In genomic region chr12:89040146-89040964, GRCh38 we compare ENCODE assay signal across 8 cellular contexts.
DNase-seq lines count a peak whose midpoint lies in the region; ATAC-seq and TF ChIP-seq lines count a peak whose summit lies in the region.

No MANE protein-coding gene starts in this region.

- H3K4me3 Mint-ChIP-seq in activated T-cell treated with anti-CD3 and anti-CD28 coated beads, Interleukin-2, amount 50 U/mL, for 24 hours, result peak overlapping the region; percentile 64
- peak overlapping the region; percentile 84 for H3K4me3 Mint-ChIP-seq in natural killer cell treated with Interleukin-12 subunit alpha and Interleukin-12 subunit beta and Interleukin-15 and Interleukin-18, amount 100 ng/mL, for 72 hours

- no peaks in the 10 kb centered on the region for H3K27me3 Mint-ChIP-seq in activated T-cell treated with anti-CD3 and anti-CD28 coated beads, Interleukin-2, amount 50 U/mL, for 24 hours
- no peaks in the 10 kb centered on the region for H3K27me3 Mint-ChIP-seq in natural killer cell treated with Interleukin-12 subunit alpha and Interleukin-12 subunit beta and Interleukin-15 and Interleukin-18, amount 100 ng/mL, for 72 hours

- peaks cover 24% of the 10 kb centered on the region for H3K36me3 Mint-ChIP-seq in activated T-cell treated with anti-CD3 and anti-CD28 coated beads, Interleukin-2, amount 50 U/mL, for 24 hours (ENCODE audit: low read depth)
- H3K36me3 Mint-ChIP-seq in natural killer cell treated with Interleukin-12 subunit alpha and Interleukin-12 subunit beta and Interleukin-15 and Interleukin-18, amount 100 ng/mL, for 72 hours, result peaks cover 23% of the 10 kb centered on the region

- H3K27ac ChIP-seq in caudate nucleus (ENCODE audit: low read depth, low read length), result no peak overlapping the region

- H3K4me1 Mint-ChIP-seq in activated T-cell treated with anti-CD3 and anti-CD28 coated beads, Interleukin-2, amount 50 U/mL, for 24 hours (ENCODE audit: low read depth), result peaks cover 71% of the 10 kb centered on the region
- peaks cover 54 to 56% of the 10 kb centered on the region in 2 donors for H3K4me1 Mint-ChIP-seq in natural killer cell treated with Interleukin-12 subunit alpha and Interleukin-12 subunit beta and Interleukin-15 and Interleukin-18, amount 100 ng/mL, for 72 hours (ENCODE audit: low read depth in 2 of 2)

- peaks cover 20% of the 10 kb centered on the region for H3K9me3 Mint-ChIP-seq in activated T-cell treated with anti-CD3 and anti-CD28 coated beads, Interleukin-2, amount 50 U/mL, for 24 hours
- peaks cover 14% of the 10 kb centered on the region for H3K9me3 Mint-ChIP-seq in natural killer cell treated with Interleukin-12 subunit alpha and Interleukin-12 subunit beta and Interleukin-15 and Interleukin-18, amount 100 ng/mL, for 72 hours

- peak overlapping the region; percentile 98 for H3K27ac Mint-ChIP-seq in activated T-cell treated with anti-CD3 and anti-CD28 coated beads, Interleukin-2, amount 50 U/mL, for 24 hours
- H3K27ac Mint-ChIP-seq in natural killer cell treated with Interleukin-12 subunit alpha and Interleukin-12 subunit beta and Interleukin-15 and Interleukin-18, amount 100 ng/mL, for 72 hours, result peak overlapping the region; percentile 97 to 98

- TF ChIP-seq CTCF in omental fat pad (IDR thresholded peaks at IDR 0.05), result no peak

- ATAC-seq in GM18498 (IDR thresholded peaks at IDR 0.05; ENCODE audit: unreplicated experiment), result peak; percentile 99
- peak; percentile 99 for ATAC-seq in HG02571 (IDR thresholded peaks at IDR 0.05; ENCODE audit: unreplicated experiment)
- peak; percentile 91 for ATAC-seq in natural killer cell treated with Interleukin-12 subunit alpha and Interleukin-12 subunit beta and Interleukin-15 and Interleukin-18, amount 100 ng/mL, for 72 hours
- no peak for ATAC-seq in omental fat pad (ENCODE audit: low FRiP score)

- peak; percentile 59 for DNase-seq in NCI-H226
- DNase-seq in activated T-cell treated with anti-CD3 and anti-CD28 coated beads, Interleukin-2, amount 50 U/mL, for 24 hours, result peak; percentile 83
- DNase-seq in natural killer cell treated with Interleukin-12 subunit alpha and Interleukin-12 subunit beta and Interleukin-15 and Interleukin-18, amount 100 ng/mL, for 72 hours (ENCODE audit: low spot score), result peak; percentile 89
- DNase-seq in epidermal melanocyte (ENCODE audit: insufficient read length, low spot score), result no peak
- DNase-seq in omental fat pad (ENCODE audit: low spot score), result no peak
- no peak for DNase-seq in caudate nucleus (lab: John Stamatoyannopoulos, UW)

Comparison
In these comparisons a context has a peak if more than half of its experiments do, and no peak if none do; other contexts are left out.
1. DNase-seq: peak in NCI-H226 (single experiment), activated T-cell treated with anti-CD3 and anti-CD28 coated beads, Interleukin-2, amount 50 U/mL, for 24 hours (single experiment) and natural killer cell treated with Interleukin-12 subunit alpha and Interleukin-12 subunit beta and Interleukin-15 and Interleukin-18, amount 100 ng/mL, for 72 hours (single experiment); none in epidermal melanocyte (single experiment), omental fat pad (single experiment) and caudate nucleus (0 of 61).